ENCODE assay signal across 14 cellular contexts in genomic region chr3:143604849-143605660, GRCh38.
DNase-seq lines count a peak whose midpoint lies in the region; ATAC-seq and TF ChIP-seq lines count a peak whose summit lies in the region.
"Had no signal": no experiment of that assay in that cellular context is flagged by ENCODE, and none has a peak within 500 bp of the region (broad histone marks: within the 10 kb centered on the region; RNA-seq: fewer than 3 reads in every experiment).

No MANE protein-coding gene starts in this region.

- H3K36me3 ChIP-seq in mammary epithelial cell (ENCODE audit: insufficient read depth, low read length) (no peaks in the 10 kb centered on the region), Karpas-422 (ENCODE audit: insufficient read depth, low read length) (no peaks in the 10 kb centered on the region)
- H3K36me3 ChIP-seq: left ventricle myocardium inferior, prostate gland, upper lobe of left lung had no signal

- H3K27ac ChIP-seq in mammary epithelial cell (ENCODE audit: insufficient read depth, low read depth, low read length), result no peak overlapping the region
- H3K27ac ChIP-seq in Karpas-422 (ENCODE audit: low read length), result no peak overlapping the region
- H3K27ac ChIP-seq: left ventricle myocardium inferior, prostate gland, upper lobe of left lung had no signal

- no TSS peak for BruUV-seq in MCF 10A (replicated peaks; lab: Mats Ljungman, UMichigan)
- BruUV-seq in mammary epithelial cell (replicated peaks; lab: Mats Ljungman, UMichigan), result no TSS peak

- in situ Hi-C loops in mammary epithelial cell (cut with MboI; ENCODE audit: low sequenced_read_pairs in 2 of 2), result no loop called here

- intact Hi-C loops in MCF 10A (cut with micrococcal nuclease), result no loop called here
- intact Hi-C loops in mammary epithelial cell (cut with micrococcal nuclease), result no loop called here

- no peak for TF ChIP-seq CTCF in MCF 10A (IDR thresholded peaks at IDR 0.05; ENCODE audit: unreplicated experiment)
- TF ChIP-seq CTCF in mammary epithelial cell (conservative IDR thresholded peaks at IDR 0.05 in 1 of 2, IDR thresholded peaks at IDR 0.05 in 1 of 2; ENCODE audit: extremely low read depth in 1 of 2, insufficient read depth in 1 of 2, low read depth in 1 of 2, low read length in 2 of 2), result no peak

- H3K9me3 ChIP-seq in mammary epithelial cell (replicated peaks; ENCODE audit: insufficient read depth, low read length) (no peaks in the 10 kb centered on the region), Karpas-422 (ENCODE audit: low read length) (no peaks in the 10 kb centered on the region)
- H3K9me3 ChIP-seq: left ventricle myocardium inferior, prostate gland, upper lobe of left lung had no signal

- DNase-seq in MCF 10A (ENCODE audit: unreplicated experiment) (no peak), mammary epithelial cell (no peak), Karpas-422 (no peak), islet precursor cell (no peak), T-helper 1 cell (no peak), NCI-H2196 treated with DMSO at 0.1 percent for 48 hours (lab: John Stamatoyannopoulos, UW; ENCODE audit: unreplicated experiment) (no peak), anterior cingulate cortex (lab: John Stamatoyannopoulos, UW) (no peak)
- DNase-seq: activated T-cell treated with anti-CD3 and anti-CD28 coated beads, Interleukin-2, amount 50 U/mL, for 24 hours; left ventricle myocardium inferior; NCI-H1092; OCI-M1; upper lobe of left lung had no signal

- no peak overlapping the region for H2AFZ ChIP-seq in mammary epithelial cell (ENCODE audit: low read depth, low read length)
- 0 out of 2 replicates have a peak overlapping the region, but pooled peaks have one; percentile 3 for H2AFZ ChIP-seq in Karpas-422 (ENCODE audit: low read length)

- POLR2A ChIA-PET in MCF 10A (lab: Yijun Ruan, JAX), result interaction anchor here (0.6 to 2.3 kb wide), 6 partner anchors 9 to 564 kb away, joined by 3 to 13 read pairs (median 3); no protein-coding TSS in a partner anchor

- peaks cover 36% of the 10 kb centered on the region for H3K4me1 Mint-ChIP-seq in MCF 10A (ENCODE audit: insufficient read depth, unreplicated experiment)

- no peaks in the 10 kb centered on the region for H3K9me2 ChIP-seq in Karpas-422 (replicated peaks; ENCODE audit: insufficient read depth, low read length)

- dilution Hi-C loops in mammary epithelial cell (cut with HindIII; ENCODE audit: low sequenced_read_pairs), result no loop called here

- H3K4me3 Mint-ChIP-seq in MCF 10A (ENCODE audit: unreplicated experiment), result no peak overlapping the region
- H3K4me3 Mint-ChIP-seq: activated T-cell treated with anti-CD3 and anti-CD28 coated beads, Interleukin-2, amount 50 U/mL, for 24 hours had no signal

- H3K4me1 ChIP-seq in mammary epithelial cell (ENCODE audit: insufficient read depth, low read length) (peaks cover 14% of the 10 kb centered on the region), Karpas-422 (ENCODE audit: low read length) (peaks cover 4% of the 10 kb centered on the region)
- H3K4me1 ChIP-seq: prostate gland had no signal

- peak overlapping the region; percentile 61 for H3K27ac Mint-ChIP-seq in MCF 10A (ENCODE audit: low read depth, unreplicated experiment)
- H3K27ac Mint-ChIP-seq: activated T-cell treated with anti-CD3 and anti-CD28 coated beads, Interleukin-2, amount 50 U/mL, for 24 hours had no signal

- no peaks in the 10 kb centered on the region for H3K36me3 Mint-ChIP-seq in MCF 10A (ENCODE audit: insufficient read depth, unreplicated experiment)

- H3K9ac ChIP-seq in mammary epithelial cell (ENCODE audit: insufficient read depth, low read length) (no peak overlapping the region), Karpas-422 (ENCODE audit: low read length) (no peak overlapping the region)

- 86% methylated on average over 5 of the region's 5 CpGs for WGBS in mammary epithelial cell (ENCODE audit: low coverage, missing lambda C conversion rate)

- H3K27me3 Mint-ChIP-seq in MCF 10A (ENCODE audit: insufficient read depth, unreplicated experiment), result no peaks in the 10 kb centered on the region
- H3K27me3 Mint-ChIP-seq: activated T-cell treated with anti-CD3 and anti-CD28 coated beads, Interleukin-2, amount 50 U/mL, for 24 hours had no signal

- ATAC-seq in HG02798 (IDR thresholded peaks at IDR 0.05; ENCODE audit: poor library complexity, unreplicated experiment), result peak; percentile 85

- CTCF ChIA-PET in MCF 10A (lab: Yijun Ruan, JAX) (interaction anchor here (0.5 to 2.2 kb wide), 5 partner anchors 24 to 564 kb away, joined by 3 to 12 read pairs (median 3); no protein-coding TSS in a partner anchor), mammary epithelial cell (lab: Charles Lee; ENCODE audit: low non-redundant PET) (no interaction called here)

- H3K27me3 ChIP-seq in mammary epithelial cell (ENCODE audit: insufficient read depth, low read length) (no peaks in the 10 kb centered on the region), Karpas-422 (ENCODE audit: low read length) (no peaks in the 10 kb centered on the region)
- H3K27me3 ChIP-seq: upper lobe of left lung had no signal

- H3K79me2 ChIP-seq in mammary epithelial cell (ENCODE audit: insufficient read depth, low read length) (no peaks in the 10 kb centered on the region), Karpas-422 (ENCODE audit: low read length) (no peaks in the 10 kb centered on the region)

- H3K4me3 ChIP-seq in mammary epithelial cell (replicated peaks in 1 of 3; ENCODE audit: insufficient read depth in 1 of 3, low read depth in 2 of 3, low read length in 3 of 3) (no peak overlapping the region), Karpas-422 (ENCODE audit: low read length) (no peak overlapping the region)
- H3K4me3 ChIP-seq: left ventricle myocardium inferior, prostate gland, upper lobe of left lung had no signal

- H4K20me1 ChIP-seq in mammary epithelial cell (ENCODE audit: insufficient read depth, low read length), result no peaks in the 10 kb centered on the region
- no peaks in the 10 kb centered on the region for H4K20me1 ChIP-seq in Karpas-422 (ENCODE audit: insufficient read depth, low read depth, low read length)

- no peaks in the 10 kb centered on the region for H3K9me3 Mint-ChIP-seq in MCF 10A (ENCODE audit: unreplicated experiment)
- H3K9me3 Mint-ChIP-seq: activated T-cell treated with anti-CD3 and anti-CD28 coated beads, Interleukin-2, amount 50 U/mL, for 24 hours had no signal

- H3K4me2 ChIP-seq in mammary epithelial cell (ENCODE audit: insufficient read depth, low read depth, low read length) (no peak overlapping the region), Karpas-422 (ENCODE audit: low read depth, low read length, poor library complexity, severe bottlenecking) (no peak overlapping the region)
